ENCODE assay signal across 24 cellular contexts in the genomic region with DNA sequence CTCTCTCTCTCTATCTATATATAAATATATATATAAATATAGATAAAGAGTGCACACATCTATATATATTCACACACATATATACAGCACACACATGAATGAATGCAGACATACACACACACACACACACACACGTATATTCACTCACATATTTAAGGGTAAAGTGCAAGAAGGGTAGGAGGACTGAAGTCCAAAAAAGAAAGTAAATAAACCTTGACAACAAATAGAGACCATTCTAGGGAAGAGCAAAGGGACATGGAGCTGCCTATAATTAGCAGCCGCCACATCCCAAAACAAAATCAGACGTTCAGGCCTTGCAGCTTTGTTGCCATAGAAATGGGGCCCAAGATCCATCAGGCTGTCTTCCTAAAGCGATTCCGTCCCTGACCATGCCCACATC.
"Had no signal": no experiment of that assay in that cellular context is flagged by ENCODE, and none has a peak within 500 bp of the region (broad histone marks: within the 10 kb centered on the region; RNA-seq: fewer than 3 reads in every experiment).

No MANE protein-coding gene starts in this region.

- H3K4me1 ChIP-seq: SJSA1 had no signal

- H3K27ac ChIP-seq: brain microvascular endothelial cell, cardiac muscle cell, SJSA1 had no signal

- H3K27me3 ChIP-seq: brain microvascular endothelial cell, cardiac muscle cell, SJSA1 had no signal

- H3K4me3 ChIP-seq: cardiac muscle cell, SJSA1 had no signal

- H3K9me3 ChIP-seq: SJSA1 had no signal

- H3K36me3 ChIP-seq: brain microvascular endothelial cell, cardiac muscle cell, SJSA1 had no signal

- DNase-seq: activated CD4-positive, alpha-beta memory T cell treated with anti-CD3 and anti-CD28 coated beads for 36 hours; activated CD4-positive, alpha-beta T cell treated with anti-CD3 and anti-CD28 coated beads for 48 hours; activated CD8-positive, alpha-beta memory T cell treated with anti-CD3 and anti-CD28 coated beads for 24 hours; activated effector memory CD4-positive, alpha-beta T cell treated with anti-CD3 and anti-CD28 coated beads, Interleukin-2, amount 50 U/mL, for 16 hours; activated naive CD4-positive, alpha-beta T cell treated with Interleukin-2 at 50 U/mL for 16 hours; activated naive CD8-positive, alpha-beta T cell treated with anti-CD3 and anti-CD28 coated beads, Interleukin-2, amount 50 U/mL, for 24 hours; activated T-cell treated with anti-CD3 and anti-CD28 coated beads, Interleukin-2, amount 50 U/mL, for 4 hours; amygdala; brain microvascular endothelial cell; cerebellar nuclear complex; KG1; NCI-H1092; NCI-H1417; NCI-H1930; NCI-H2171; NCI-H2227 treated with DMSO at 0.1 percent for 48 hours; NCI-H446 treated with DMSO at 0.1 percent for 48 hours; NCI-H524 treated with DMSO at 0.1 percent for 48 hours; NCI-H82; PC-3; SHP77; SW 1271 had no signal
